ENCODE assay signal across 1 cellular context in genomic region chr17:28935744-28936460, GRCh38.
TF ChIP-seq lines count a peak whose summit lies in the region.

No MANE protein-coding gene starts in this region.

TF ChIP-seq in HEK293, 187 proteins besides CTCF, POLR2A, EP300 and RAD21 (continued from another document):
- TF ChIP-seq, protein P1, sequence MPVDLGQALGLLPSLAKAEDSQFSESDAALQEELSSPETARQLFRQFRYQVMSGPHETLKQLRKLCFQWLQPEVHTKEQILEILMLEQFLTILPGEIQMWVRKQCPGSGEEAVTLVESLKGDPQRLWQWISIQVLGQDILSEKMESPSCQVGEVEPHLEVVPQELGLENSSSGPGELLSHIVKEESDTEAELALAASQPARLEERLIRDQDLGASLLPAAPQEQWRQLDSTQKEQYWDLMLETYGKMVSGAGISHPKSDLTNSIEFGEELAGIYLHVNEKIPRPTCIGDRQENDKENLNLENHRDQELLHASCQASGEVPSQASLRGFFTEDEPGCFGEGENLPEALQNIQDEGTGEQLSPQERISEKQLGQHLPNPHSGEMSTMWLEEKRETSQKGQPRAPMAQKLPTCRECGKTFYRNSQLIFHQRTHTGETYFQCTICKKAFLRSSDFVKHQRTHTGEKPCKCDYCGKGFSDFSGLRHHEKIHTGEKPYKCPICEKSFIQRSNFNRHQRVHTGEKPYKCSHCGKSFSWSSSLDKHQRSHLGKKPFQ (tag by site-specific recombination; IDR thresholded peaks at IDR 0.05): no peak
